ENCODE assay signal across 8 cellular contexts in genomic region chr1:26696645-26697440, GRCh38. TPM values are rescaled to one million over a fixed set of nuclear protein-coding genes. Genes with fewer than 3 reads are reported as not detected.
DNase-seq lines count a peak whose midpoint lies in the region; ATAC-seq, FAIRE-seq and TF ChIP-seq lines count a peak whose summit lies in the region.

No MANE protein-coding gene starts in this region.

- intact Hi-C loops in lower lobe of right lung (cut with DNase I), result loop anchor here (10.0 kb wide), 1 partner anchor 88 kb away; the partner anchor contains the start of gene PIGV

- H3K9me3 ChIP-seq in WERI-Rb-1 (ENCODE audit: severe bottlenecking) (no peaks in the 10 kb centered on the region), lower lobe of right lung (no peaks in the 10 kb centered on the region)

- no peak for FAIRE-seq in bronchial epithelial cell (lab: Jason Lieb, UNC)

- DNase-seq in NCI-H1105 treated with DMSO at 0.1 percent for 48 hours (lab: John Stamatoyannopoulos, UW) (peak; percentile 28), NCI-H1105 (lab: John Stamatoyannopoulos, UW) (no peak), WERI-Rb-1 (peak; percentile 17), bronchial epithelial cell (ENCODE audit: low read depth) (no peak), lower lobe of right lung (peak; percentile 74), NCI-H2081 (lab: John Stamatoyannopoulos, UW) (no peak)
- peak; percentile 39 for DNase-seq in stimulated activated CD8-positive, alpha-beta memory T cell treated with anti-CD3 and anti-CD28 coated beads, Interleukin-12 subunit alpha, Interleukin-12 subunit beta, amount 100 ng/mL, for 24 hours (ENCODE audit: extremely low read depth)

- TF ChIP-seq CTCF in WERI-Rb-1 (IDR thresholded peaks at IDR 0.05; ENCODE audit: low read depth, low read length) (no peak), bronchial epithelial cell (IDR thresholded peaks at IDR 0.05; ENCODE audit: insufficient read depth, low read length, severe bottlenecking) (no peak), lower lobe of right lung (IDR thresholded peaks at IDR 0.05) (no peak)

- H3K4me3 ChIP-seq in WERI-Rb-1 (ENCODE audit: low read depth, low read length), result peak overlapping the region; percentile 86
- peak overlapping the region; percentile 68 for H3K4me3 ChIP-seq in bronchial epithelial cell (ENCODE audit: low read depth, low read length)
- H3K4me3 ChIP-seq in lower lobe of right lung, result peak overlapping the region; percentile 83

- peaks cover 59% of the 10 kb centered on the region for H3K4me1 ChIP-seq in lower lobe of right lung

- H3K27ac ChIP-seq in WERI-Rb-1 (peak overlapping the region; percentile 99), lower lobe of right lung (peak overlapping the region; percentile 95)

- H3K27me3 ChIP-seq in WERI-Rb-1 (ENCODE audit: insufficient read depth, low read depth, severe bottlenecking) (no peaks in the 10 kb centered on the region), bronchial epithelial cell (ENCODE audit: control insufficient read depth, insufficient read depth, low read length) (no peaks in the 10 kb centered on the region), lower lobe of right lung (ENCODE audit: low read depth) (no peaks in the 10 kb centered on the region)

- no peak for ATAC-seq in lower lobe of right lung
- ATAC-seq in GM19023 (IDR thresholded peaks at IDR 0.05; ENCODE audit: unreplicated experiment), result no peak

- peaks cover 31% of the 10 kb centered on the region for H3K36me3 ChIP-seq in WERI-Rb-1
- H3K36me3 ChIP-seq in bronchial epithelial cell (ENCODE audit: control insufficient read depth, insufficient read depth, low read length), result no peaks in the 10 kb centered on the region
- no peaks in the 10 kb centered on the region for H3K36me3 ChIP-seq in lower lobe of right lung

RNA-seq across cellular contexts. Expression of gene ARID1A, which starts 1.0 kb away (rescaled TPM):
- total RNA-seq in bronchial epithelial cell (8.7 and 15.5 TPM in 2 replicates), lower lobe of right lung (72.4 TPM)

Comparison
In these comparisons a context has a peak if more than half of its experiments do, and no peak if none do; other contexts are left out.
1. DNase-seq: peak in NCI-H1105 treated with DMSO at 0.1 percent for 48 hours (single experiment), WERI-Rb-1 (single experiment), lower lobe of right lung (single experiment) and stimulated activated CD8-positive, alpha-beta memory T cell treated with anti-CD3 and anti-CD28 coated beads, Interleukin-12 subunit alpha, Interleukin-12 subunit beta, amount 100 ng/mL, for 24 hours (single experiment); none in NCI-H1105 (single experiment), bronchial epithelial cell (single experiment) and NCI-H2081 (0 of 2).
2. Peak in every context shown above with its lines, with median percentiles within 50 percentile points of each other: H3K4me3 ChIP-seq.